Comparison of ENCODE assay signal across 22 cellular contexts in genomic region chr7:117320523-117320922, GRCh38. TPM values are rescaled to one million over a fixed set of nuclear protein-coding genes. Genes with fewer than 3 reads are reported as not detected.
"Had no signal": no experiment of that assay in that cellular context is flagged by ENCODE, and none has a peak within 500 bp of the region (broad histone marks: within the 10 kb centered on the region; RNA-seq: fewer than 3 reads in every experiment).

No MANE protein-coding gene starts in this region.

- H3K27me3 ChIP-seq: ovary, vagina had no signal

- H3K27ac ChIP-seq: epithelial cell of prostate, esophagus muscularis mucosa, foreskin keratinocyte, left ventricle myocardium inferior, ovary, right atrium auricular region, tibial artery, vagina had no signal

- H3K9me3 Mint-ChIP-seq: dendritic cell treated with granulocyte-macrophage colony-stimulating factor and Interleukin-4, amounts not matched to agents 40 ng/mL and 50 ng/mL, for 4 days; effector memory CD8-positive, alpha-beta T cell; stimulated activated memory B cell treated with anti-CD40 and anti-IgM and Interleukin-4, amounts not matched to agents 10 μg/mL and 1 μg/mL and 100 μg/mL, for 72 hours; stimulated activated naive CD8-positive, alpha-beta T cell treated with anti-CD3 and anti-CD28 coated beads, Interleukin-15, Interleukin-2, amounts not matched to agents 100 ng/mL and 50 ng/mL, for 24 hours had no signal

- H3K36me3 ChIP-seq: esophagus muscularis mucosa, left ventricle myocardium inferior, ovary, right atrium auricular region, tibial artery, upper lobe of left lung, vagina had no signal

- H3K9me3 ChIP-seq: esophagus muscularis mucosa, left ventricle myocardium inferior, ovary, right atrium auricular region, tibial artery, upper lobe of left lung, vagina had no signal

- ATAC-seq: effector memory CD8-positive, alpha-beta T cell; foreskin keratinocyte; left cardiac atrium; naive thymus-derived CD4-positive, alpha-beta T cell; stimulated activated memory B cell treated with anti-CD40 and anti-IgM and Interleukin-4, amounts not matched to agents 10 μg/mL and 1 μg/mL and 100 μg/mL, for 72 hours had no signal

- H3K4me3 Mint-ChIP-seq: dendritic cell treated with granulocyte-macrophage colony-stimulating factor and Interleukin-4, amounts not matched to agents 40 ng/mL and 50 ng/mL, for 4 days; effector memory CD8-positive, alpha-beta T cell; naive thymus-derived CD4-positive, alpha-beta T cell; stimulated activated memory B cell treated with anti-CD40 and anti-IgM and Interleukin-4, amounts not matched to agents 10 μg/mL and 1 μg/mL and 100 μg/mL, for 72 hours; stimulated activated naive CD8-positive, alpha-beta T cell treated with anti-CD3 and anti-CD28 coated beads, Interleukin-15, Interleukin-2, amounts not matched to agents 100 ng/mL and 50 ng/mL, for 24 hours had no signal

- H3K36me3 Mint-ChIP-seq: stimulated activated memory B cell treated with anti-CD40 and anti-IgM and Interleukin-4, amounts not matched to agents 10 μg/mL and 1 μg/mL and 100 μg/mL, for 72 hours had no signal

- H3K27ac Mint-ChIP-seq: dendritic cell treated with granulocyte-macrophage colony-stimulating factor and Interleukin-4, amounts not matched to agents 40 ng/mL and 50 ng/mL, for 4 days; effector memory CD8-positive, alpha-beta T cell; naive thymus-derived CD4-positive, alpha-beta T cell; stimulated activated memory B cell treated with anti-CD40 and anti-IgM and Interleukin-4, amounts not matched to agents 10 μg/mL and 1 μg/mL and 100 μg/mL, for 72 hours; stimulated activated naive CD8-positive, alpha-beta T cell treated with anti-CD3 and anti-CD28 coated beads, Interleukin-15, Interleukin-2, amounts not matched to agents 100 ng/mL and 50 ng/mL, for 24 hours had no signal

- H3K4me3 ChIP-seq: esophagus muscularis mucosa, left ventricle myocardium inferior, ovary, right atrium auricular region, tibial artery, upper lobe of left lung, vagina had no signal

- DNase-seq: effector memory CD8-positive, alpha-beta T cell; foreskin keratinocyte; kidney; left cardiac atrium; left ventricle myocardium inferior; mesendoderm; naive thymus-derived CD4-positive, alpha-beta T cell; ovary; small intestine; stimulated activated CD4-positive, alpha-beta T cell treated with anti-CD3 and anti-CD28 coated beads, Interleukin-4, amount 100 ng/mL, for 1 hour; stimulated activated CD8-positive, alpha-beta memory T cell treated with anti-CD3 and anti-CD28 coated beads, Interleukin-4, amount 100 ng/mL, for 48 hours; tibial artery had no signal

RNA-seq across cellular contexts. Expression of gene WNT2, which starts 2.3 kb away (rescaled TPM):
- total RNA-seq: foreskin keratinocyte; lung microvascular endothelial cell; naive thymus-derived CD4-positive, alpha-beta T cell; vagina had no signal
- polyA plus RNA-seq: foreskin keratinocyte; naive thymus-derived CD4-positive, alpha-beta T cell; neural cell had no signal
